ENCODE assay signal across 21 cellular contexts in the genomic region with DNA sequence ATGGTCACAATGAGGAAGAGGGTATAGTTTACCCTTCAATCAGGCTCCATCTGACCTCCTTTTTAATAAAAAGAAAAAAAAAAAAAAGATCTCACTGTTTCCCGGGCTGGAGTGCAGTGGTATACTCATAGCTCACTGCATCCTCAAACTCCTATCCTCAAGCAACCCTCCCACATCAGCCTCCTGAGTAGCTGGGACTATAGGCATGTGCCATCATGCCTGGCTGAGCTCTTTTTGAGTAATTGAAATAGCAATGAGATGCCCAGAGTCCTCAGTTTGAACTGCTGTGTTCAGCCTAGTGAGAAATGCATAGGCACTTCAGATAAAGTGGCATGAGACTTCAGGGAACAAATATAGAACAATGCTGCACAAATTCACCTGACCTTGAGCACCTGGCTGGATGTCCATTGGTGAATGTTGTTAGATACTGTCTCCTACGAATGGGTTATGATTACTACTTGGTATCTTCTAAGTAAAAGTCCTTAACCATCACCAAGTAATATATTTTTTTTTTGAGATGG.
"Had no signal": no experiment of that assay in that cellular context is flagged by ENCODE, and none has a peak within 500 bp of the region (broad histone marks: within the 10 kb centered on the region; RNA-seq: fewer than 3 reads in every experiment).

No MANE protein-coding gene starts in this region.

- DNase-seq: cortex of kidney; dorsolateral prefrontal cortex; effector CD8-positive, alpha-beta T cell; glutamatergic neuron; immature natural killer cell; mesendoderm; naive thymus-derived CD4-positive, alpha-beta T cell; posterior cingulate gyrus; small intestine; stimulated activated CD4-positive, alpha-beta T cell treated with anti-CD3 and anti-CD28 coated beads, Interleukin-12 subunit alpha, Interleukin-12 subunit beta, amount 100 ng/mL, for 4 hours; stimulated activated naive CD4-positive, alpha-beta T cell; stomach; substantia nigra; trophoblast cell had no signal

- H3K36me3 ChIP-seq: esophagus muscularis mucosa, gastroesophageal sphincter, left lung, neutrophil, stomach, thoracic aorta had no signal

- FAIRE-seq: keratinocyte, small intestine had no signal

- H3K4me1 ChIP-seq: left lung had no signal

- H3K9me3 ChIP-seq: esophagus muscularis mucosa, gastroesophageal sphincter, left lung, neutrophil, stomach, thoracic aorta had no signal

- ATAC-seq: gastroesophageal sphincter; left lung; naive thymus-derived CD4-positive, alpha-beta T cell had no signal

- H3K27ac ChIP-seq: dorsolateral prefrontal cortex, esophagus muscularis mucosa, gastroesophageal sphincter, left lung, neutrophil, stomach, thoracic aorta had no signal

- H3K27me3 ChIP-seq: esophagus muscularis mucosa, gastroesophageal sphincter, left lung, neutrophil, stomach had no signal

- H3K4me3 ChIP-seq: dorsolateral prefrontal cortex, esophagus muscularis mucosa, gastroesophageal sphincter, left lung, lung, stomach, thoracic aorta had no signal
